27 cellular contexts compared by ENCODE assay signal in genomic region chr7:158101821-158102450, GRCh38.
A peak's percentile ranks its signal among the peaks of the same experiment; 100 is the strongest.
DNase-seq lines count a peak whose midpoint lies in the region; ATAC-seq, FAIRE-seq and TF ChIP-seq lines count a peak whose summit lies in the region.
"Had no signal": no experiment of that assay in that cellular context is flagged by ENCODE, and none has a peak within 500 bp of the region (broad histone marks: within the 10 kb centered on the region; RNA-seq: fewer than 3 reads in every experiment).

No MANE protein-coding gene starts in this region.

- DNase-seq in right atrium auricular region (ENCODE audit: low spot score) (peak; percentile 36), heart left ventricle (no peak), kidney (peak; percentile 55), neuronal stem cell (ENCODE audit: low spot score) (no peak), type B pancreatic cell (ENCODE audit: extremely low spot score, unreplicated experiment) (peak; percentile 59), H9 (no peak)
- DNase-seq in activated CD4-positive, alpha-beta memory T cell treated with anti-CD3 and anti-CD28 coated beads, Interleukin-2, amount 10 ng/mL, durations not matched to agents 7 days and 5 days: no peak
- DNase-seq: C1 segment of cervical spinal cord; CD8-positive, alpha-beta T cell; DMS79; EL; GDM1; Karpas-422; NCI-H1092; NCI-H1417 treated with DMSO at 0.1 percent for 48 hours; NCI-H1694 treated with DMSO at 0.1 percent for 48 hours; NCI-H2081; NCI-H2227 treated with DMSO at 0.1 percent for 48 hours; NCI-H510A; NCI-H69; RPMI8226; SHP77 treated with DMSO at 0.1 percent for 48 hours had no signal

- H2BK20ac ChIP-seq in H9 (ENCODE audit: low read depth, low read length, poor library complexity, severe bottlenecking): no peak overlapping the region

- no peak for TF ChIP-seq POLR2A in heart left ventricle (IDR thresholded peaks at IDR 0.05)

- intact Hi-C loops in heart left ventricle (cut with DNase I): no loop called here
- intact Hi-C loops in kidney (cut with DNase I): no loop called here

- H4K8ac ChIP-seq in neuronal stem cell (ENCODE audit: low read depth, low read length) (no peak overlapping the region), H9 (replicated peaks; ENCODE audit: insufficient read length, low read depth, low read length) (no peak overlapping the region)

- no peak for TF ChIP-seq CTCF in right atrium auricular region (IDR thresholded peaks at IDR 0.05)
- TF ChIP-seq CTCF in heart left ventricle (IDR thresholded peaks at IDR 0.05): no peak
- TF ChIP-seq CTCF in kidney (IDR thresholded peaks at IDR 0.05; ENCODE audit: borderline replicate concordance, extremely low read depth, insufficient read depth): no peak
- no peak for TF ChIP-seq CTCF in type B pancreatic cell (conservative IDR thresholded peaks at IDR 0.05)
- TF ChIP-seq CTCF in H9 (conservative IDR thresholded peaks at IDR 0.05): no peak

- FAIRE-seq in kidney (lab: Jason Lieb, UNC): no peak
- FAIRE-seq: GM12878, H1 had no signal

- H3K9me3 ChIP-seq in right atrium auricular region: no peaks in the 10 kb centered on the region
- no peaks in the 10 kb centered on the region for H3K9me3 ChIP-seq in heart left ventricle
- H3K9me3 ChIP-seq in kidney (ENCODE audit: control insufficient read depth in 1 of 2, low read length in 2 of 2): no peaks in the 10 kb centered on the region
- peaks cover 0 to 12% of the 10 kb centered on the region in 2 donors for H3K9me3 ChIP-seq in neuronal stem cell (replicated peaks in 1 of 2; ENCODE audit: control insufficient read depth in 2 of 2, insufficient read depth in 1 of 2, low read depth in 1 of 2, low read length in 2 of 2)
- no peaks in the 10 kb centered on the region for H3K9me3 ChIP-seq in H9 (ENCODE audit: control insufficient read depth, low read depth, low read length)
- H3K9me3 ChIP-seq: Caco-2 had no signal

- no peaks in the 10 kb centered on the region for H3K9me3 Mint-ChIP-seq in type B pancreatic cell
- H3K9me3 Mint-ChIP-seq in H9: peaks cover 10 to 11% of the 10 kb centered on the region in 2 experiments; a peak in 4 of 5 replicates
- H3K9me3 Mint-ChIP-seq in activated CD4-positive, alpha-beta memory T cell treated with anti-CD3 and anti-CD28 coated beads, Interleukin-2, amount 10 ng/mL, durations not matched to agents 7 days and 5 days: peaks cover 13% of the 10 kb centered on the region
- H3K9me3 Mint-ChIP-seq: CD8-positive, alpha-beta T cell had no signal

- H3K4ac ChIP-seq in neuronal stem cell (ENCODE audit: low read length) (no peak overlapping the region), H9 (ENCODE audit: low read depth, low read length) (no peak overlapping the region)

- H3K4me3 Mint-ChIP-seq in type B pancreatic cell (no peak overlapping the region), H9 (no peak overlapping the region)
- H3K4me3 Mint-ChIP-seq in activated CD4-positive, alpha-beta memory T cell treated with anti-CD3 and anti-CD28 coated beads, Interleukin-2, amount 10 ng/mL, durations not matched to agents 7 days and 5 days: no peak overlapping the region
- H3K4me3 Mint-ChIP-seq: CD8-positive, alpha-beta T cell had no signal

- H3K23me2 ChIP-seq in H9 (ENCODE audit: insufficient read length, low read depth, low read length, poor library complexity, severe bottlenecking): no peaks in the 10 kb centered on the region

- H2AFZ ChIP-seq in neuronal stem cell (ENCODE audit: low read length) (no peak overlapping the region), H9 (ENCODE audit: low read length) (no peak overlapping the region)

- H2AK5ac ChIP-seq in neuronal stem cell (ENCODE audit: low read depth, low read length): peak overlapping the region; percentile 44
- no peak overlapping the region for H2AK5ac ChIP-seq in H9 (ENCODE audit: insufficient read length, low read length)

- no peak overlapping the region for H3K14ac ChIP-seq in neuronal stem cell (ENCODE audit: low read length)
- H3K14ac ChIP-seq in H9 (ENCODE audit: insufficient read depth, low read length): no peak overlapping the region

- H3K4me2 ChIP-seq in neuronal stem cell (ENCODE audit: insufficient read depth, low read length, poor library complexity, severe bottlenecking) (no peak overlapping the region), H9 (ENCODE audit: insufficient read depth, insufficient read length, low read length) (no peak overlapping the region)

- CTCF ChIA-PET in activated CD4-positive, alpha-beta memory T cell treated with anti-CD3 and anti-CD28 coated beads, Interleukin-2, amount 10 ng/mL, durations not matched to agents 7 days and 5 days (lab: Charles Lee): no interaction called here

- H3K4me1 Mint-ChIP-seq in type B pancreatic cell (ENCODE audit: unreplicated experiment): no peaks in the 10 kb centered on the region
- H3K4me1 Mint-ChIP-seq in H9: peaks cover under 1 to 1% of the 10 kb centered on the region in 2 experiments; a peak in 2 of 4 replicates
- no peaks in the 10 kb centered on the region for H3K4me1 Mint-ChIP-seq in activated CD4-positive, alpha-beta memory T cell treated with anti-CD3 and anti-CD28 coated beads, Interleukin-2, amount 10 ng/mL, durations not matched to agents 7 days and 5 days

- H3K36me3 Mint-ChIP-seq in type B pancreatic cell (no peaks in the 10 kb centered on the region), H9 (ENCODE audit: insufficient read depth in 1 of 3, low read depth in 3 of 3) (peaks cover 3 to 13% (median 7%) of the 10 kb centered on the region in 3 experiments; a peak in 6 of 7 replicates)
- no peaks in the 10 kb centered on the region for H3K36me3 Mint-ChIP-seq in activated CD4-positive, alpha-beta memory T cell treated with anti-CD3 and anti-CD28 coated beads, Interleukin-2, amount 10 ng/mL, durations not matched to agents 7 days and 5 days (ENCODE audit: low read depth)
- H3K36me3 Mint-ChIP-seq: CD8-positive, alpha-beta T cell had no signal

- POLR2A ChIA-PET in activated CD4-positive, alpha-beta memory T cell treated with anti-CD3 and anti-CD28 coated beads, Interleukin-2, amount 10 ng/mL, durations not matched to agents 7 days and 5 days (lab: Charles Lee): no interaction called here

- H4K5ac ChIP-seq in H9 (ENCODE audit: insufficient read length, low read depth, low read length): no peak overlapping the region

- H2BK12ac ChIP-seq in neuronal stem cell (ENCODE audit: low read length) (no peak overlapping the region), H9 (ENCODE audit: insufficient read length, low read depth, low read length) (no peak overlapping the region)

- H3K27ac ChIP-seq in right atrium auricular region: no peak overlapping the region
- H3K27ac ChIP-seq in heart left ventricle: no peak overlapping the region
- no peak overlapping the region for H3K27ac ChIP-seq in kidney (ENCODE audit: low read depth in 2 of 2, low read length in 2 of 2)
- no peak overlapping the region for H3K27ac ChIP-seq in neuronal stem cell (replicated peaks; ENCODE audit: low read length)
- no peak overlapping the region for H3K27ac ChIP-seq in H9 (ENCODE audit: insufficient read length, low read depth, low read length)

- H3K4me3 ChIP-seq in right atrium auricular region: no peak overlapping the region
- no peak overlapping the region for H3K4me3 ChIP-seq in heart left ventricle
- H3K4me3 ChIP-seq in kidney (ENCODE audit: low read length in 2 of 2): no peak overlapping the region
- H3K4me3 ChIP-seq in neuronal stem cell (ENCODE audit: low read length in 2 of 2): no peak overlapping the region
- H3K4me3 ChIP-seq: GM12878 had no signal

- H3K4me1 ChIP-seq in right atrium auricular region: no peaks in the 10 kb centered on the region
- H3K4me1 ChIP-seq in heart left ventricle: no peaks in the 10 kb centered on the region
- no peaks in the 10 kb centered on the region for H3K4me1 ChIP-seq in kidney (ENCODE audit: control insufficient read depth in 1 of 2, insufficient read depth in 1 of 2, low read depth in 1 of 2, low read length in 2 of 2)
- H3K4me1 ChIP-seq in neuronal stem cell (ENCODE audit: control insufficient read depth in 2 of 2, insufficient read depth in 1 of 2, low read depth in 1 of 2, low read length in 2 of 2): no peaks in the 10 kb centered on the region
- no peaks in the 10 kb centered on the region for H3K4me1 ChIP-seq in H9 (ENCODE audit: insufficient read depth, low read length)
- H3K4me1 ChIP-seq: Caco-2 had no signal

- no peaks in the 10 kb centered on the region for H3K79me2 ChIP-seq in H9 (ENCODE audit: insufficient read depth, low read length)

- H3K27ac Mint-ChIP-seq in type B pancreatic cell (no peak overlapping the region), H9 (peak overlapping the region in 1 of 3 experiments; percentile 53; a peak in 1 of 7 replicates)
- no peak overlapping the region for H3K27ac Mint-ChIP-seq in activated CD4-positive, alpha-beta memory T cell treated with anti-CD3 and anti-CD28 coated beads, Interleukin-2, amount 10 ng/mL, durations not matched to agents 7 days and 5 days
- H3K27ac Mint-ChIP-seq: CD8-positive, alpha-beta T cell had no signal

- H2BK5ac ChIP-seq in neuronal stem cell (ENCODE audit: low read length) (no peak overlapping the region), H9 (ENCODE audit: insufficient read length, low read length) (no peak overlapping the region)

- WGBS in heart left ventricle, 4 donors: 80 to 84% (median 83%) methylated on average over 14 of the region's 14 CpGs
- WGBS in neuronal stem cell (ENCODE audit: extremely low coverage in 2 of 2, insufficient read length in 2 of 2, insufficient replicate concordance in 1 of 2), 2 donors: no CpG with 5 or more reads among the region's 14 CpGs
- no CpG with 5 or more reads among the region's 14 CpGs for WGBS in H9 (ENCODE audit: extremely low coverage, insufficient read length, low lambda C conversion rate)

- H4K91ac ChIP-seq in neuronal stem cell (ENCODE audit: low read depth, low read length, poor library complexity) (no peak overlapping the region), H9 (ENCODE audit: insufficient read length, low read depth, low read length) (no peak overlapping the region)

- H3K79me1 ChIP-seq in neuronal stem cell (ENCODE audit: low read depth, low read length): no peaks in the 10 kb centered on the region
- no peaks in the 10 kb centered on the region for H3K79me1 ChIP-seq in H9 (ENCODE audit: insufficient read depth, low read depth, low read length, poor library complexity, severe bottlenecking)

- H3T11ph ChIP-seq in H9 (ENCODE audit: low read length): no peak overlapping the region

- H3K23ac ChIP-seq in neuronal stem cell (ENCODE audit: low read depth, low read length, poor library complexity) (no peak overlapping the region), H9 (ENCODE audit: insufficient read length, low read depth, low read length) (no peak overlapping the region)

- H4K20me1 ChIP-seq in H9 (ENCODE audit: control insufficient read depth, insufficient read depth, insufficient read length): no peaks in the 10 kb centered on the region

- H2BK15ac ChIP-seq in neuronal stem cell (ENCODE audit: low read length) (no peak overlapping the region), H9 (ENCODE audit: low read depth, low read length) (no peak overlapping the region)

- H3K9ac ChIP-seq in kidney (ENCODE audit: low read length in 2 of 2) (no peak overlapping the region), neuronal stem cell (ENCODE audit: low read depth, low read length, poor library complexity) (peak overlapping the region; percentile 25), H9 (ENCODE audit: extremely low read depth, insufficient read length, low read length) (no peak overlapping the region)

- H3K18ac ChIP-seq in neuronal stem cell (ENCODE audit: low read length): peak overlapping the region; percentile 32
- no peak overlapping the region for H3K18ac ChIP-seq in H9 (ENCODE audit: insufficient read length, low read depth, low read length)

- H3K56ac ChIP-seq in H9 (ENCODE audit: insufficient read length, low read depth, low read length): no peak overlapping the region

- no peak overlapping the region for H2BK120ac ChIP-seq in neuronal stem cell (ENCODE audit: low read depth, low read length)
- no peak overlapping the region for H2BK120ac ChIP-seq in H9 (ENCODE audit: low read depth, low read length, poor library complexity, severe bottlenecking)

- no peak for ATAC-seq in heart left ventricle
- no peak for ATAC-seq in HG02885 (IDR thresholded peaks at IDR 0.05; ENCODE audit: poor library complexity, unreplicated experiment)
- ATAC-seq: CD8-positive, alpha-beta T cell; GM12878; HCT116 had no signal

- H3K36me3 ChIP-seq in right atrium auricular region (no peaks in the 10 kb centered on the region), heart left ventricle (no peaks in the 10 kb centered on the region), kidney (ENCODE audit: control insufficient read depth in 1 of 2, insufficient read depth in 2 of 2, low read length in 2 of 2) (no peaks in the 10 kb centered on the region), neuronal stem cell (replicated peaks in 1 of 2; ENCODE audit: control insufficient read depth in 2 of 2, insufficient read depth in 2 of 2, low read length in 2 of 2) (no peaks in the 10 kb centered on the region)

- no peaks in the 10 kb centered on the region for H3K27me3 ChIP-seq in right atrium auricular region
- H3K27me3 ChIP-seq in heart left ventricle: peaks cover 0 to 6% (median 0%) of the 10 kb centered on the region in 9 donors
- H3K27me3 ChIP-seq in neuronal stem cell (ENCODE audit: control insufficient read depth in 3 of 3, insufficient read depth in 3 of 3, low read depth in 1 of 3, low read length in 3 of 3): peaks cover 0 to 4% (median 0%) of the 10 kb centered on the region in 3 experiments
- H3K27me3 ChIP-seq in H9 (ENCODE audit: insufficient read depth, low read length): no peaks in the 10 kb centered on the region

- H3K27me3 Mint-ChIP-seq in type B pancreatic cell (peaks cover 12% of the 10 kb centered on the region), H9 (ENCODE audit: low read depth) (no peaks in the 10 kb centered on the region; the same call in 1 of the 2 replicates)
- H3K27me3 Mint-ChIP-seq in activated CD4-positive, alpha-beta memory T cell treated with anti-CD3 and anti-CD28 coated beads, Interleukin-2, amount 10 ng/mL, durations not matched to agents 7 days and 5 days: no peaks in the 10 kb centered on the region

Comparison
In these comparisons a context has a peak if more than half of its experiments do, and no peak if none do; other contexts are left out.
1. DNase-seq: peak in right atrium auricular region (single experiment), kidney (single experiment) and type B pancreatic cell (single experiment); none in heart left ventricle (0 of 5), neuronal stem cell (single experiment), H9 (single experiment) and activated CD4-positive, alpha-beta memory T cell treated with anti-CD3 and anti-CD28 coated beads, Interleukin-2, amount 10 ng/mL, durations not matched to agents 7 days and 5 days (single experiment).